12 cellular contexts compared by ENCODE assay signal in the genomic region with DNA sequence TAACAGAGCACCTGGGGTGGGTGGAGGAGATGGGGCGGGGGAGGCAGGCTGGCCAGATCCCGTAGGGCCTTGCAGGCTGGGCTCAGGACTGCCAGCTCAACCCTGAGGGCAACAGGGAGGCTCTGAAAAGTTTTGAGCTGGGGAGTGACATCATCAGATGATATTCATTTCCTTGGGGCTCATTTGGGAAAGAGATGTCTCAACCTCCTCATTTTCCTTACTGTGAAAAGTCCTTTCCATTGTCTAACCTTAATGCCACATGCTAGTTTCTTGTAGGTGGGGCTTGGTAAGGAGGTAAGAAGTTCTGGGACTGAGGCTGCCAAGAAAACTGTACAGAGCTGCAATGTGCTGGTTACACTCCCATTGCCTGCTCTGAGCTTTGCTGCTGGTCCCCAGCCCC. TPM values are rescaled to one million over a fixed set of nuclear protein-coding genes. Genes with fewer than 3 reads are reported as not detected.
A peak's percentile ranks its signal among the peaks of the same experiment; 100 is the strongest.
DNase-seq lines count a peak whose midpoint lies in the region; ATAC-seq and TF ChIP-seq lines count a peak whose summit lies in the region.
"Had no signal": no experiment of that assay in that cellular context is flagged by ENCODE, and none has a peak within 500 bp of the region (broad histone marks: within the 10 kb centered on the region; RNA-seq: fewer than 3 reads in every experiment).

No MANE protein-coding gene starts in this region.

- H3K4ac ChIP-seq in mesenchymal stem cell (ENCODE audit: low read depth in 1 of 2, low read length in 2 of 2), result no peak overlapping the region

- no peak overlapping the region for H2BK12ac ChIP-seq in mesenchymal stem cell (ENCODE audit: low read length in 2 of 2)

- ATAC-seq in upper lobe of right lung (no peak), HG03196 (IDR thresholded peaks at IDR 0.05; ENCODE audit: unreplicated experiment) (no peak)
- ATAC-seq: body of pancreas; stimulated activated naive CD8-positive, alpha-beta T cell treated with anti-CD3 and anti-CD28 coated beads, Interleukin-15, Interleukin-2, amounts not matched to agents 100 U/mL and 50 U/mL, for 24 hours had no signal

- intact Hi-C loops in colonic mucosa (cut with DNase I) (no loop called here), upper lobe of right lung (cut with DNase I) (no loop called here)

- H3K4me3 ChIP-seq in HEK293 (ENCODE audit: low read depth, low read length) (no peak overlapping the region), colonic mucosa (no peak overlapping the region), mesenchymal stem cell (ENCODE audit: insufficient read depth in 1 of 2, low read depth in 1 of 2, low read length in 2 of 2) (no peak overlapping the region), upper lobe of right lung (no peak overlapping the region), H7 (ENCODE audit: insufficient read depth, low read depth, low read length) (no peak overlapping the region)
- H3K4me3 ChIP-seq: body of pancreas had no signal

- H3K27me3 ChIP-seq in colonic mucosa (no peaks in the 10 kb centered on the region), mesenchymal stem cell (ENCODE audit: control insufficient read depth in 1 of 2, insufficient read depth in 1 of 2, low read length in 2 of 2) (no peaks in the 10 kb centered on the region), upper lobe of right lung (no peaks in the 10 kb centered on the region), H7 (ENCODE audit: control insufficient read depth, insufficient read depth, low read length) (no peaks in the 10 kb centered on the region)
- H3K27me3 ChIP-seq: body of pancreas had no signal

- H3K18ac ChIP-seq in mesenchymal stem cell (ENCODE audit: low read depth in 1 of 2, low read length in 2 of 2), result no peak overlapping the region

- peak overlapping the region; percentile 43 for H4K91ac ChIP-seq in mesenchymal stem cell (ENCODE audit: low read length)

- H3K4me1 ChIP-seq in HEK293 (ENCODE audit: control insufficient read depth, insufficient read depth, low read length), result no peaks in the 10 kb centered on the region; the same call in 1 of the 2 replicates
- no peaks in the 10 kb centered on the region for H3K4me1 ChIP-seq in colonic mucosa
- peaks cover 15% of the 10 kb centered on the region for H3K4me1 ChIP-seq in mesenchymal stem cell (ENCODE audit: control insufficient read depth, insufficient read depth, low read depth, low read length)
- H3K4me1 ChIP-seq in upper lobe of right lung, result peaks cover 21% of the 10 kb centered on the region

- no peak overlapping the region for H3K4me2 ChIP-seq in mesenchymal stem cell (ENCODE audit: low read length, poor library complexity, severe bottlenecking)

- H3K79me1 ChIP-seq in mesenchymal stem cell (replicated peaks; ENCODE audit: low read length, poor library complexity, severe bottlenecking), result no peaks in the 10 kb centered on the region

- H3K27ac ChIP-seq in HEK293 (ENCODE audit: extremely low read depth, low read depth, low read length), result no peak overlapping the region
- peak overlapping the region; percentile 74 for H3K27ac ChIP-seq in colonic mucosa
- H3K27ac ChIP-seq in mesenchymal stem cell (ENCODE audit: low read length, poor library complexity, severe bottlenecking), result no peak overlapping the region
- peak overlapping the region; percentile 36 for H3K27ac ChIP-seq in upper lobe of right lung
- H3K27ac ChIP-seq: body of pancreas had no signal

- peak overlapping the region; percentile 61 for H2AK5ac ChIP-seq in mesenchymal stem cell (ENCODE audit: low read length, severe bottlenecking)

- CTCF ChIA-PET in HEK293 (lab: Yijun Ruan, JAX), result interaction anchor here (0.6 to 5.1 kb wide), 10 partner anchors 11 to 141 kb away, joined by 3 to 33 read pairs (median 4); no protein-coding TSS in a partner anchor

- peak overlapping the region; percentile 46 for H4K8ac ChIP-seq in mesenchymal stem cell (ENCODE audit: low read length)

- POLR2A ChIA-PET in HEK293 (lab: Yijun Ruan, JAX), result interaction anchor here (0.5 to 1.4 kb wide), 7 partner anchors 7 to 132 kb away, joined by 3 to 8 read pairs (median 3); no protein-coding TSS in a partner anchor

- H3K23ac ChIP-seq in mesenchymal stem cell (ENCODE audit: low read length in 2 of 2), result no peak overlapping the region

- H2AFZ ChIP-seq in mesenchymal stem cell (ENCODE audit: low read depth, low read length), result no peak overlapping the region

- no peak overlapping the region for H3K14ac ChIP-seq in mesenchymal stem cell (ENCODE audit: low read length in 2 of 2)

- H3K36me3 ChIP-seq in HEK293 (ENCODE audit: control insufficient read depth in 2 of 2, insufficient read depth in 1 of 2, low read length in 2 of 2), result no peaks in the 10 kb centered on the region
- no peaks in the 10 kb centered on the region for H3K36me3 ChIP-seq in colonic mucosa
- H3K36me3 ChIP-seq in mesenchymal stem cell (ENCODE audit: control insufficient read depth in 1 of 2, insufficient read depth in 2 of 2, low read depth in 1 of 2, low read length in 2 of 2), result peaks cover 0 to 3% of the 10 kb centered on the region in 2 experiments
- no peaks in the 10 kb centered on the region for H3K36me3 ChIP-seq in upper lobe of right lung
- H3K36me3 ChIP-seq in H7 (replicated peaks; ENCODE audit: control insufficient read depth, insufficient read depth, low read length), result no peaks in the 10 kb centered on the region

- H2BK15ac ChIP-seq in mesenchymal stem cell (ENCODE audit: low read depth, poor library complexity, severe bottlenecking), result no peak overlapping the region

- no peak overlapping the region for H2BK5ac ChIP-seq in mesenchymal stem cell (ENCODE audit: low read depth, low read length, poor library complexity, severe bottlenecking)

- WGBS in mesenchymal stem cell, result 87% methylated on average over 2 of the region's 2 CpGs

- no peak overlapping the region for H2BK120ac ChIP-seq in mesenchymal stem cell (ENCODE audit: low read depth, low read length)

- H3K9me3 ChIP-seq in HEK293 (ENCODE audit: control insufficient read depth, insufficient read depth, low read depth, low read length) (no peaks in the 10 kb centered on the region), colonic mucosa (no peaks in the 10 kb centered on the region), mesenchymal stem cell (ENCODE audit: control insufficient read depth, low read length) (no peaks in the 10 kb centered on the region), upper lobe of right lung (no peaks in the 10 kb centered on the region)
- H3K9me3 ChIP-seq: body of pancreas had no signal

- no peak for TF ChIP-seq CTCF in HEK293 (tag by site-specific recombination; IDR thresholded peaks at IDR 0.05)
- TF ChIP-seq CTCF in colonic mucosa (IDR thresholded peaks at IDR 0.05), result no peak
- no peak for TF ChIP-seq CTCF in upper lobe of right lung (IDR thresholded peaks at IDR 0.05)

- DNase-seq in colonic mucosa, result no peak
- DNase-seq in mesenchymal stem cell, result no peak
- no peak for DNase-seq in upper lobe of right lung
- DNase-seq in H7, result no peak
- no peak for DNase-seq in NK-92 treated with Interleukin-12 subunit alpha and Interleukin-12 subunit beta, amount 100 ng/mL, for 24 hours (lab: John Stamatoyannopoulos, UW)
- DNase-seq: activated CD4-positive, alpha-beta T cell treated with anti-CD3 and anti-CD28 coated beads, Interleukin-2, amount 10 ng/mL, durations not matched to agents 24 days and 14 days; body of pancreas; endodermal cell; stimulated activated CD4-positive, alpha-beta T cell treated with anti-CD3 and anti-CD28 coated beads, Interleukin-4, amount 100 ng/mL, for 1 hour; stimulated activated naive CD8-positive, alpha-beta T cell treated with anti-CD3 and anti-CD28 coated beads, Interleukin-15, Interleukin-2, amounts not matched to agents 100 U/mL and 50 U/mL, for 24 hours had no signal

- H3K9ac ChIP-seq in colonic mucosa (ENCODE audit: low read depth in 2 of 2, low read length in 2 of 2) (peak overlapping the region in 1 of 2 donors; percentile 7), mesenchymal stem cell (ENCODE audit: low read length) (peak overlapping the region; percentile 57)

TF ChIP-seq in HEK293, 187 proteins besides CTCF, POLR2A, EP300 and RAD21 (continues in another document):
- TF ChIP-seq, protein P1, sequence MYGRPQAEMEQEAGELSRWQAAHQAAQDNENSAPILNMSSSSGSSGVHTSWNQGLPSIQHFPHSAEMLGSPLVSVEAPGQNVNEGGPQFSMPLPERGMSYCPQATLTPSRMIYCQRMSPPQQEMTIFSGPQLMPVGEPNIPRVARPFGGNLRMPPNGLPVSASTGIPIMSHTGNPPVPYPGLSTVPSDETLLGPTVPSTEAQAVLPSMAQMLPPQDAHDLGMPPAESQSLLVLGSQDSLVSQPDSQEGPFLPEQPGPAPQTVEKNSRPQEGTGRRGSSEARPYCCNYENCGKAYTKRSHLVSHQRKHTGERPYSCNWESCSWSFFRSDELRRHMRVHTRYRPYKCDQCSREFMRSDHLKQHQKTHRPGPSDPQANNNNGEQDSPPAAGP (tag by site-specific recombination; IDR thresholded peaks at IDR 0.05), result peak; percentile 62; the same call in 1 of the 2 replicates
- TF ChIP-seq ATF2 (tag by site-specific recombination; IDR thresholded peaks at IDR 0.05; ENCODE audit: low read depth) (0 out of 2 replicates have a peak, but pooled peaks have one; percentile 8), PRDM1 (tag by site-specific recombination; IDR thresholded peaks at IDR 0.05) (0 out of 2 replicates have a peak, but pooled peaks have one; percentile 25), ZNF404 (tag by site-specific recombination; IDR thresholded peaks at IDR 0.05) (no peak), HOXD13 (CRISPR knock-in tag; IDR thresholded peaks at IDR 0.05; ENCODE audit: borderline replicate concordance) (no peak), ZNF629 (tag by site-specific recombination; IDR thresholded peaks at IDR 0.05) (peak; percentile 43; the same call in 1 of the 2 replicates)

RNA-seq across cellular contexts. Expression of gene TNS4, which starts 3.7 kb away (rescaled TPM):
- total RNA-seq in colonic mucosa (10 to 100 TPM in 1 of 2 donors, 1 to 10 TPM in 1; 8.8 to 20.4 TPM), upper lobe of right lung (0.78 TPM)
- not detected for polyA plus RNA-seq in mesenchymal stem cell (2013, experiment 1 of 2)
- polyA plus RNA-seq in mesenchymal stem cell (2013, experiment 2 of 2), result 0.12 TPM
- total RNA-seq in H7 (2014; rRNA removed; shearing (Covaris generic)), result 0.14 and 0.18 TPM in 2 replicates
- total RNA-seq: body of pancreas had no signal

RNA-seq across cellular contexts. Expression of gene IGFBP4, which starts 54.5 kb away (rescaled TPM):
- 100 to 1,000 TPM; 182 to 291 TPM for total RNA-seq in colonic mucosa
- polyA plus RNA-seq in mesenchymal stem cell (2013, experiment 1 of 2), result 339 TPM
- 339 TPM for polyA plus RNA-seq in mesenchymal stem cell (2013, experiment 2 of 2)
- total RNA-seq in upper lobe of right lung, result 381 TPM
- total RNA-seq in H7 (2014; rRNA removed; shearing (Covaris generic)), result 24.6 and 31.8 TPM in 2 replicates

Comparison
In these comparisons a context has a peak if more than half of its experiments do, and no peak if none do; other contexts are left out.
1. H3K27ac ChIP-seq: peak in colonic mucosa (single experiment) and upper lobe of right lung (single experiment); none in HEK293 (single experiment) and mesenchymal stem cell (single experiment).